Comparison of ENCODE assay signal across 1 cellular context in the genomic region with DNA sequence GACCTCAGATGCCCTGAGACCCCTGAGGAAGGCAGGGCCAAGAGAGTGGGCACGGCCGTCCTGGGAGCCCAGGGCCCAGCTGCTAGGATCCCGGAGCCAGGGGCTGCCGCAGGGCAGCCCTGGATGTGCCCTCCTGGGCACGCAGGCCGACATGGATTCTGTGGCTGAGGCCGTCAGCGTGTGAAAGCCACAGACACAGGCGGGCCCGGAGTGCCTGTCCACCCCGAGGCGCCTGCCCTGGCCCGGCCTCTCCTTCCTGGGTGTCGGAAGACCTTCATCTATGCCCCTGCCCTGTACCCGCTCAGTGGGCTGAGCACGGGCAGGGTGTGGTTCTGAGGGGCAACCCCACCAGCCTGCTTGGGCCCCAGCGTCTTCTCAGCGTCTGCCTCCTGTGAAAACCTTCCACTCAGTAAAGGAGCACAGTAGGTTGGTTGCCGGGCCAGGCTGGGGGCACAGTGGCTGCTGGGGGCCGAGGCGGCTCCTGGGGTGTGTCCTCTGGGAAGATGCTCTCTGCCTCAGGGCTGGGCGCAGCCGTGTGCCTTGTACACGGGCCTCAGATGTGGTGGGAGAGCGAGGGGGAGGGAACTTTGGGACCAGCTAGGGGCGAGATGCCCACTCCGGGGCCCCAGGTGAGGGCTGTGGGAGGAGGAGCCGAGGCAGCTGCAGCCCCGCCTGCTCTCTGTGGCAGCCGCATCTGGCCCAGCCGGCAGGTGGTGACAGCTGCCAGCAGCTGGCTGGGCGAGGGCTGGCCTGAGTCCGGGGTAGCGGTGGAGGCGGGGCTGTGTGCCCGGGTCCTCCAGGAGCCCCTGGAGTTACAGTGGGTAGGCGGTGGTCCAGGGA.
TF ChIP-seq lines count a peak whose summit lies in the region.

No MANE protein-coding gene starts in this region.

TF ChIP-seq in HCT116, 20 proteins besides CTCF, POLR2A, EP300 and RAD21 (continued from another document):
- TF ChIP-seq, protein P1, sequence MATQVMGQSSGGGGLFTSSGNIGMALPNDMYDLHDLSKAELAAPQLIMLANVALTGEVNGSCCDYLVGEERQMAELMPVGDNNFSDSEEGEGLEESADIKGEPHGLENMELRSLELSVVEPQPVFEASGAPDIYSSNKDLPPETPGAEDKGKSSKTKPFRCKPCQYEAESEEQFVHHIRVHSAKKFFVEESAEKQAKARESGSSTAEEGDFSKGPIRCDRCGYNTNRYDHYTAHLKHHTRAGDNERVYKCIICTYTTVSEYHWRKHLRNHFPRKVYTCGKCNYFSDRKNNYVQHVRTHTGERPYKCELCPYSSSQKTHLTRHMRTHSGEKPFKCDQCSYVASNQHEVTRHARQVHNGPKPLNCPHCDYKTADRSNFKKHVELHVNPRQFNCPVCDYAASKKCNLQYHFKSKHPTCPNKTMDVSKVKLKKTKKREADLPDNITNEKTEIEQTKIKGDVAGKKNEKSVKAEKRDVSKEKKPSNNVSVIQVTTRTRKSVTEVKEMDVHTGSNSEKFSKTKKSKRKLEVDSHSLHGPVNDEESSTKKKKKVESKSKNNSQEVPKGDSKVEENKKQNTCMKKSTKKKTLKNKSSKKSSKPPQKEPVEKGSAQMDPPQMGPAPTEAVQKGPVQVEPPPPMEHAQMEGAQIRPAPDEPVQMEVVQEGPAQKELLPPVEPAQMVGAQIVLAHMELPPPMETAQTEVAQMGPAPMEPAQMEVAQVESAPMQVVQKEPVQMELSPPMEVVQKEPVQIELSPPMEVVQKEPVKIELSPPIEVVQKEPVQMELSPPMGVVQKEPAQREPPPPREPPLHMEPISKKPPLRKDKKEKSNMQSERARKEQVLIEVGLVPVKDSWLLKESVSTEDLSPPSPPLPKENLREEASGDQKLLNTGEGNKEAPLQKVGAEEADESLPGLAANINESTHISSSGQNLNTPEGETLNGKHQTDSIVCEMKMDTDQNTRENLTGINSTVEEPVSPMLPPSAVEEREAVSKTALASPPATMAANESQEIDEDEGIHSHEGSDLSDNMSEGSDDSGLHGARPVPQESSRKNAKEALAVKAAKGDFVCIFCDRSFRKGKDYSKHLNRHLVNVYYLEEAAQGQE (IDR thresholded peaks at IDR 0.05; ENCODE audit: low read depth) = no peak
- TF ChIP-seq SRF (IDR thresholded peaks at IDR 0.05; ENCODE audit: low read depth) (no peak), FOSL1 (IDR thresholded peaks at IDR 0.05; ENCODE audit: low read depth) (no peak)
